In the genomic region with DNA sequence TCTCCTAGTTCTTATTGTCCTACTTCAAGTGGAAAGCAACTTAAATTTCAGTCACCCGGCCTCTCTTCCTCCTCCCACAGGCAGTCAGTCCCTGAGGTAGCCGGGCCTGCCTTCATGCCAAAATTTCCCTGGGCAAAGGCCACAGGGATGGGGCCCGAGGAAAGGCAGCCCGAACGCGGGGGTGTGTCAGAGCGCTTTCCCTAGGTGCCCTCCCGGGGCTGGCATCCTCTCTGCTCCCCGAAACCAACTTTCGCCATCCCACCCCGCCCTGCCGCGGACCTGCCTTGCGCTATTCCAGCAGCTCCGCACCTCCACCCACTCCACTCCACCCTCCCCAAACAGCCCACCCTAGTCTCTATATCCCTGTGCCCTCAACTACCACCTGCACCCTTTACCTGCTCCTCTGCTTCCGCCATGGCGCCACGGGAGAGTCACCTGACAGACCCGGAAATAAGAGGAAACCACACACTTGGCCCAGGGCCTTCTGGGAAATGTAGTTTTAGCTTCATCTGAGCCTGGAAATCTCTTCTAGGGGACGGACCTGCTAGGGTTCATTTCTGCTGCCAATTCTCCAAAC, we compare ENCODE assay signal across 8 cellular contexts. TPM values are rescaled to one million over a fixed set of nuclear protein-coding genes. Genes with fewer than 3 reads are reported as not detected.
DNase-seq lines count a peak whose midpoint lies in the region; ATAC-seq and TF ChIP-seq lines count a peak whose summit lies in the region.

A gene (minus strand): TSS at position 433 of the 577 bp plus-strand sequence. CDS start 17 bp downstream, at position 416.

- H3K27ac ChIP-seq in SK-N-MC (no peak within 1 kb of the TSS), temporal lobe (ENCODE audit: low read depth, low read length) (no peak within 1 kb of the TSS)

- H3K4me1 Mint-ChIP-seq in activated naive CD4-positive, alpha-beta T cell treated with anti-CD3 and anti-CD28 coated beads, Interleukin-2, amount 10 ng/mL, durations not matched to agents 7 days and 5 days, result peaks cover 28% of the 10 kb centered on the region

- H3K27me3 ChIP-seq in H7 (ENCODE audit: control insufficient read depth, insufficient read depth, low read length) (no peaks in the 10 kb centered on the region), Loucy (ENCODE audit: insufficient read depth, low read length, poor library complexity, severe bottlenecking) (no peaks in the 10 kb centered on the region)

- peak within 1 kb of the TSS; percentile 90 for H3K4me2 ChIP-seq in Loucy (ENCODE audit: low read depth, low read length, poor library complexity, severe bottlenecking)

- peaks cover 7% of the 10 kb centered on the region for H3K79me2 ChIP-seq in Loucy (ENCODE audit: insufficient read depth, low read length)

- H3K9me3 Mint-ChIP-seq in activated naive CD4-positive, alpha-beta T cell treated with anti-CD3 and anti-CD28 coated beads, Interleukin-2, amount 10 ng/mL, durations not matched to agents 7 days and 5 days, result no peaks in the 10 kb centered on the region

- peaks cover 17% of the 10 kb centered on the region for H3K4me1 ChIP-seq in Loucy (ENCODE audit: insufficient read depth, low read length, poor library complexity, severe bottlenecking)

- H3F3A ChIP-seq in Loucy (ENCODE audit: low read depth), result no peaks in the 10 kb centered on the region

- no peaks in the 10 kb centered on the region for H3K36me3 Mint-ChIP-seq in activated naive CD4-positive, alpha-beta T cell treated with anti-CD3 and anti-CD28 coated beads, Interleukin-2, amount 10 ng/mL, durations not matched to agents 7 days and 5 days

- peak within 1 kb of the TSS; percentile 93 for H3K4me3 Mint-ChIP-seq in activated naive CD4-positive, alpha-beta T cell treated with anti-CD3 and anti-CD28 coated beads, Interleukin-2, amount 10 ng/mL, durations not matched to agents 7 days and 5 days

- no peaks in the 10 kb centered on the region for H3K9me2 ChIP-seq in Loucy (replicated peaks; ENCODE audit: low read depth, low read length)

- ATAC-seq in omental fat pad (ENCODE audit: low FRiP score), result peak; percentile 91

- H2AFZ ChIP-seq in Loucy (ENCODE audit: low read length), result peak within 1 kb of the TSS; percentile 87

- H3K9me3 ChIP-seq in Loucy (ENCODE audit: insufficient read depth, low read depth, low read length) (no peaks in the 10 kb centered on the region), SK-N-MC (ENCODE audit: low read depth, low read length) (no peaks in the 10 kb centered on the region)

- peak within 1 kb of the TSS; percentile 85 for H3K27ac Mint-ChIP-seq in activated naive CD4-positive, alpha-beta T cell treated with anti-CD3 and anti-CD28 coated beads, Interleukin-2, amount 10 ng/mL, durations not matched to agents 7 days and 5 days

- H3K27me3 Mint-ChIP-seq in activated naive CD4-positive, alpha-beta T cell treated with anti-CD3 and anti-CD28 coated beads, Interleukin-2, amount 10 ng/mL, durations not matched to agents 7 days and 5 days, result peaks cover 7% of the 10 kb centered on the region

- H3K36me3 ChIP-seq in H7 (replicated peaks; ENCODE audit: control insufficient read depth, insufficient read depth, low read length) (no peaks in the 10 kb centered on the region), Loucy (ENCODE audit: insufficient read depth, low read length) (no peaks in the 10 kb centered on the region), SK-N-MC (ENCODE audit: insufficient read depth, low read length) (no peaks in the 10 kb centered on the region)

- DNase-seq in GDM1 (lab: John Stamatoyannopoulos, UW) (peak; percentile 31), H7 (peak; percentile 81), SK-N-MC (ENCODE audit: low read depth, low spot score) (peak; percentile 39), glomerular endothelial cell (ENCODE audit: extremely low read depth, low read depth, low spot score) (no peak), omental fat pad (ENCODE audit: low spot score) (peak; percentile 60)
- DNase-seq in activated naive CD4-positive, alpha-beta T cell treated with anti-CD3 and anti-CD28 coated beads, Interleukin-2, amount 10 ng/mL, durations not matched to agents 7 days and 5 days, result peak; percentile 88

- H3K9ac ChIP-seq in Loucy (ENCODE audit: low read depth, low read length, poor library complexity, severe bottlenecking), result peak within 1 kb of the TSS; percentile 71
- H3K9ac ChIP-seq in SK-N-MC (ENCODE audit: insufficient read length), result peak within 1 kb of the TSS; percentile 71

- peak within 1 kb of the TSS; percentile 78 for H3K4me3 ChIP-seq in H7 (ENCODE audit: insufficient read depth, low read depth, low read length)
- peak within 1 kb of the TSS; percentile 96 for H3K4me3 ChIP-seq in Loucy (ENCODE audit: low read length, poor library complexity, severe bottlenecking)
- H3K4me3 ChIP-seq in SK-N-MC, result peak within 1 kb of the TSS; percentile 90

- TF ChIP-seq CTCF in Loucy (conservative IDR thresholded peaks at IDR 0.05; ENCODE audit: low read length) (no peak), omental fat pad (IDR thresholded peaks at IDR 0.05) (no peak)

- CTCF ChIA-PET in activated naive CD4-positive, alpha-beta T cell treated with anti-CD3 and anti-CD28 coated beads, Interleukin-2, amount 10 ng/mL, durations not matched to agents 7 days and 5 days (lab: Charles Lee), result no interaction called here

- H4K20me1 ChIP-seq in Loucy (ENCODE audit: insufficient read depth, low read length, poor library complexity, severe bottlenecking), result no peaks in the 10 kb centered on the region

RNA-seq across cellular contexts. Expression of the gene that starts here (rescaled TPM):
- total RNA-seq in H7 (2014; rRNA removed; shearing (Covaris generic)), result 12.3 and 22.2 TPM in 2 replicates
- 47.9 and 48.2 TPM in 2 replicates for total RNA-seq in glomerular endothelial cell
- 10 to 100 TPM; 28.9 to 44.9 (median 33.4) TPM for total RNA-seq in omental fat pad
- 93.7 TPM for total RNA-seq in temporal lobe
